ENCODE assay signal across 9 cellular contexts in genomic region chr1:200483491-200484143, GRCh38.
DNase-seq lines count a peak whose midpoint lies in the region; ATAC-seq and TF ChIP-seq lines count a peak whose summit lies in the region.
"Had no signal": no experiment of that assay in that cellular context is flagged by ENCODE, and none has a peak within 500 bp of the region (broad histone marks: within the 10 kb centered on the region; RNA-seq: fewer than 3 reads in every experiment).

No MANE protein-coding gene starts in this region.

- no peak overlapping the region for H3K4me3 ChIP-seq in mammary epithelial cell (replicated peaks in 1 of 3; ENCODE audit: insufficient read depth in 1 of 3, low read depth in 2 of 3, low read length in 3 of 3)

- H3K9me3 Mint-ChIP-seq in T-cell = no peaks in the 10 kb centered on the region

- dilution Hi-C loops in mammary epithelial cell (cut with HindIII; ENCODE audit: low sequenced_read_pairs) = loop anchor here (25.0 kb wide), 1 partner anchor 196 kb away; no protein-coding TSS in a partner anchor

- no peak overlapping the region for H3K9ac ChIP-seq in mammary epithelial cell (ENCODE audit: insufficient read depth, low read length)

- no peak for TF ChIP-seq CTCF in mammary epithelial cell (conservative IDR thresholded peaks at IDR 0.05 in 1 of 2, IDR thresholded peaks at IDR 0.05 in 1 of 2; ENCODE audit: extremely low read depth in 1 of 2, insufficient read depth in 1 of 2, low read depth in 1 of 2, low read length in 2 of 2)

- intact Hi-C loops in mammary epithelial cell (cut with micrococcal nuclease) = loop anchor here (1.0 kb wide), 2 partner anchors 67 to 73 kb away; partner anchors contain the start of gene ZNF281
- intact Hi-C loops in sciatic nerve (cut with DNase I) = no loop called here

- H3K4me1 Mint-ChIP-seq in T-cell = peaks cover 0 to 13% (median 11%) of the 10 kb centered on the region in 3 donors

- WGBS in mammary epithelial cell (ENCODE audit: low coverage, missing lambda C conversion rate) = 5% methylated on average over 4 of the region's 5 CpGs

- no TSS peak for BruUV-seq in mammary epithelial cell (replicated peaks; lab: Mats Ljungman, UMichigan)

- no peaks in the 10 kb centered on the region for H3K36me3 Mint-ChIP-seq in T-cell

- peak overlapping the region; percentile 67 for H3K27ac ChIP-seq in mammary epithelial cell (ENCODE audit: insufficient read depth, low read depth, low read length)
- H3K27ac ChIP-seq: HL-60 had no signal

- POLR2A ChIA-PET in T-cell (lab: Charles Lee) = no interaction called here

- DNase-seq in AML-193 (lab: John Stamatoyannopoulos, UW) = peak; percentile 49 to 55
- DNase-seq in T-cell = peak in 2 of 34 experiments; percentile 1 to 3
- DNase-seq in mammary epithelial cell = peak; percentile 97
- no peak for DNase-seq in sciatic nerve (ENCODE audit: low spot score)
- DNase-seq in DMS 273 treated with DMSO at 0.1 percent for 48 hours (lab: John Stamatoyannopoulos, UW) = no peak
- DNase-seq in SHP77 treated with DMSO at 0.1 percent for 48 hours (lab: John Stamatoyannopoulos, UW) = no peak

- peaks cover 21% of the 10 kb centered on the region for H3K4me1 ChIP-seq in mammary epithelial cell (ENCODE audit: insufficient read depth, low read length)

- peaks cover 4 to 24% of the 10 kb centered on the region in 2 donors for H3K27me3 Mint-ChIP-seq in T-cell

- H3K9me3 ChIP-seq in mammary epithelial cell (replicated peaks; ENCODE audit: insufficient read depth, low read length) = no peaks in the 10 kb centered on the region

- H3K27me3 ChIP-seq in mammary epithelial cell (ENCODE audit: insufficient read depth, low read length) = no peaks in the 10 kb centered on the region

- no peaks in the 10 kb centered on the region for H4K20me1 ChIP-seq in mammary epithelial cell (ENCODE audit: insufficient read depth, low read length)

- no peak overlapping the region for H3K4me3 Mint-ChIP-seq in T-cell

- H3K36me3 ChIP-seq in mammary epithelial cell (ENCODE audit: insufficient read depth, low read length) = no peaks in the 10 kb centered on the region

- H3K4me2 ChIP-seq in mammary epithelial cell (ENCODE audit: insufficient read depth, low read depth, low read length) = peak overlapping the region; percentile 66

- in situ Hi-C loops in mammary epithelial cell (cut with MboI; ENCODE audit: low sequenced_read_pairs in 2 of 2) = loop anchor here in 1 of 2 donors (5.0 to 25.0 kb wide), 3 partner anchors 206 to 799 kb away; no protein-coding TSS in a partner anchor

- no peaks in the 10 kb centered on the region for H3K79me2 ChIP-seq in mammary epithelial cell (ENCODE audit: insufficient read depth, low read length)

- ATAC-seq in GM19395 (IDR thresholded peaks at IDR 0.05; ENCODE audit: unreplicated experiment) = peak; percentile 99
- peak; percentile 98 for ATAC-seq in HG03196 (IDR thresholded peaks at IDR 0.05; ENCODE audit: unreplicated experiment)
- ATAC-seq in T-cell (replicated peaks in 1 of 4) = peak; percentile 45 to 89 (median 78)
- peak; percentile 78 for ATAC-seq in sciatic nerve

- no peak overlapping the region for H3K27ac Mint-ChIP-seq in T-cell

- CTCF ChIA-PET in T-cell (lab: Charles Lee) (interaction anchor here in 1 of 2 donors (0.7 kb wide), 1 partner anchor 46 kb away, joined by 5 read pairs; no protein-coding TSS in a partner anchor), mammary epithelial cell (lab: Charles Lee; ENCODE audit: low non-redundant PET) (interaction anchor here (0.5 to 0.6 kb wide), 2 partner anchors 68 to 204 kb away, joined by 3 to 7 read pairs; no protein-coding TSS in a partner anchor)

- peak overlapping the region; percentile 81 for H2AFZ ChIP-seq in mammary epithelial cell (ENCODE audit: low read depth, low read length)

Comparison
In these comparisons a context has a peak if more than half of its experiments do, and no peak if none do; other contexts are left out.
1. DNase-seq: peak in AML-193 (2 of 2) and mammary epithelial cell (single experiment); none in sciatic nerve (single experiment), DMS 273 treated with DMSO at 0.1 percent for 48 hours (single experiment) and SHP77 treated with DMSO at 0.1 percent for 48 hours (single experiment).
2. Peak in every context shown above with its lines, with median percentiles within 50 percentile points of each other: ATAC-seq.